1 cellular context compared by ENCODE assay signal in genomic region chr11:117945047-117945820, GRCh38.
TF ChIP-seq lines count a peak whose summit lies in the region.

No MANE protein-coding gene starts in this region.

TF ChIP-seq in WTC11, 78 proteins besides CTCF, POLR2A, EP300 and RAD21:
- TF ChIP-seq, protein P1, sequence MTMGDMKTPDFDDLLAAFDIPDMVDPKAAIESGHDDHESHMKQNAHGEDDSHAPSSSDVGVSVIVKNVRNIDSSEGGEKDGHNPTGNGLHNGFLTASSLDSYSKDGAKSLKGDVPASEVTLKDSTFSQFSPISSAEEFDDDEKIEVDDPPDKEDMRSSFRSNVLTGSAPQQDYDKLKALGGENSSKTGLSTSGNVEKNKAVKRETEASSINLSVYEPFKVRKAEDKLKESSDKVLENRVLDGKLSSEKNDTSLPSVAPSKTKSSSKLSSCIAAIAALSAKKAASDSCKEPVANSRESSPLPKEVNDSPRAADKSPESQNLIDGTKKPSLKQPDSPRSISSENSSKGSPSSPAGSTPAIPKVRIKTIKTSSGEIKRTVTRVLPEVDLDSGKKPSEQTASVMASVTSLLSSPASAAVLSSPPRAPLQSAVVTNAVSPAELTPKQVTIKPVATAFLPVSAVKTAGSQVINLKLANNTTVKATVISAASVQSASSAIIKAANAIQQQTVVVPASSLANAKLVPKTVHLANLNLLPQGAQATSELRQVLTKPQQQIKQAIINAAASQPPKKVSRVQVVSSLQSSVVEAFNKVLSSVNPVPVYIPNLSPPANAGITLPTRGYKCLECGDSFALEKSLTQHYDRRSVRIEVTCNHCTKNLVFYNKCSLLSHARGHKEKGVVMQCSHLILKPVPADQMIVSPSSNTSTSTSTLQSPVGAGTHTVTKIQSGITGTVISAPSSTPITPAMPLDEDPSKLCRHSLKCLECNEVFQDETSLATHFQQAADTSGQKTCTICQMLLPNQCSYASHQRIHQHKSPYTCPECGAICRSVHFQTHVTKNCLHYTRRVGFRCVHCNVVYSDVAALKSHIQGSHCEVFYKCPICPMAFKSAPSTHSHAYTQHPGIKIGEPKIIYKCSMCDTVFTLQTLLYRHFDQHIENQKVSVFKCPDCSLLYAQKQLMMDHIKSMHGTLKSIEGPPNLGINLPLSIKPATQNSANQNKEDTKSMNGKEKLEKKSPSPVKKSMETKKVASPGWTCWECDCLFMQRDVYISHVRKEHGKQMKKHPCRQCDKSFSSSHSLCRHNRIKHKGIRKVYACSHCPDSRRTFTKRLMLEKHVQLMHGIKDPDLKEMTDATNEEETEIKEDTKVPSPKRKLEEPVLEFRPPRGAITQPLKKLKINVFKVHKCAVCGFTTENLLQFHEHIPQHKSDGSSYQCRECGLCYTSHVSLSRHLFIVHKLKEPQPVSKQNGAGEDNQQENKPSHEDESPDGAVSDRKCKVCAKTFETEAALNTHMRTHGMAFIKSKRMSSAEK (CRISPR knock-in tag; IDR thresholded peaks at IDR 0.05; ENCODE audit: borderline replicate concordance): no peak
TF ChIP-seq in WTC11: peak in this region for 0.
